Comparison of ENCODE assay signal across 34 cellular contexts in the genomic region with DNA sequence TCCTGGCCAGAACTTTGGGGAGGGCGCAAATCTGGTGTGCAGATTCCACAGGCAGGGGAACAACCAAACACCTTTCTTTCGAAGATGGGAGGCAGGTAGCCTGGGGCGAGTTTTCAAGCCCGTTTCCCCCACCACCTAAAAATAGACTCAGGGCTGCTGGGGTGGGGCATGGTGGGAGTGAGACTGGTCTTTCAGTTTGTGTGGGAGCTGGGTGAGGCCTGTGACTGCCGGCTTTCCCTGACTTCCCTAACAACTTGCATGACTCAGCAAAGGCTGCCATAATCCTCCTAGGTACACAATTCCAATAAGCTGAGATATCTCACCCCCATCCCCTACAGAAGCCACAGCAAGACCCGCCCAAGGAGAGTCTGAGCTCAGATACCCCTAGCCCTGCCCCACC. TPM values are rescaled to one million over a fixed set of nuclear protein-coding genes. Genes with fewer than 3 reads are reported as not detected.
"Had no signal": no experiment of that assay in that cellular context is flagged by ENCODE, and none has a peak within 500 bp of the region (broad histone marks: within the 10 kb centered on the region; RNA-seq: fewer than 3 reads in every experiment).

No MANE protein-coding gene starts in this region.

- ATAC-seq: activated CD4-positive, alpha-beta T cell treated with anti-CD3 and anti-CD28 coated beads for 36 hours; body of pancreas; left cardiac atrium; left ventricle myocardium superior; T-helper 17 cell; upper lobe of right lung had no signal

- H3K27ac Mint-ChIP-seq: activated CD4-positive, alpha-beta T cell treated with anti-CD3 and anti-CD28 coated beads for 36 hours; activated naive CD4-positive, alpha-beta T cell treated with anti-CD3 and anti-CD28 coated beads for 36 hours; activated naive CD8-positive, alpha-beta T cell treated with anti-CD3 and anti-CD28 coated beads for 36 hours; nephron progenitor cell; T-helper 17 cell had no signal

- H3K27me3 Mint-ChIP-seq: T-helper 17 cell had no signal

- H3K4me1 Mint-ChIP-seq: activated CD4-positive, alpha-beta T cell treated with anti-CD3 and anti-CD28 coated beads for 36 hours; naive B cell; nephron progenitor cell; T-helper 17 cell had no signal

- H3K4me3 Mint-ChIP-seq: activated CD4-positive, alpha-beta T cell treated with anti-CD3 and anti-CD28 coated beads for 36 hours; activated naive CD4-positive, alpha-beta T cell treated with anti-CD3 and anti-CD28 coated beads for 36 hours; activated naive CD8-positive, alpha-beta T cell treated with anti-CD3 and anti-CD28 coated beads for 36 hours; nephron progenitor cell; T-helper 17 cell had no signal

- DNase-seq: activated CD4-positive, alpha-beta T cell treated with anti-CD3 and anti-CD28 coated beads for 36 hours; activated CD4-positive, alpha-beta T cell treated with anti-CD3 and anti-CD28 coated beads, Interleukin-2, amount 50 U/mL, for 4 hours; activated CD4-positive, CD25-positive, alpha-beta regulatory T cell; activated effector memory CD4-positive, alpha-beta T cell treated with Interleukin-2 at 50 U/mL for 16 hours; activated naive CD4-positive, alpha-beta T cell treated with anti-CD3 and anti-CD28 coated beads for 36 hours; activated naive CD8-positive, alpha-beta T cell treated with anti-CD3 and anti-CD28 coated beads for 36 hours; activated T-cell treated with anti-CD3 and anti-CD28 coated beads for 4 hours; adrenal gland; aorta; body of pancreas; dorsolateral prefrontal cortex; effector memory CD4-positive, alpha-beta T cell; foreskin fibroblast; head of caudate nucleus; hippocampal formation; left cardiac atrium; left ventricle myocardium superior; naive B cell; nephron progenitor cell; ovary; retina; sigmoid colon; stimulated activated CD4-positive, alpha-beta T cell treated with anti-CD3 and anti-CD28 coated beads, Interleukin-1b, Interleukin-23, amount 100 ng/mL, for 48 hours; stimulated activated naive CD4-positive, alpha-beta T cell; T-helper 17 cell; T1000; tibial artery; upper lobe of right lung had no signal

RNA-seq across cellular contexts. Expression of a gene that starts 4.3 kb away (rescaled TPM):
- total RNA-seq: activated CD4-positive, alpha-beta T cell treated with anti-CD3 and anti-CD28 coated beads for 36 hours; activated naive CD4-positive, alpha-beta T cell treated with anti-CD3 and anti-CD28 coated beads for 36 hours; activated naive CD8-positive, alpha-beta T cell treated with anti-CD3 and anti-CD28 coated beads for 36 hours; adrenal gland; aorta; body of pancreas; cardiac septum; cerebellum; left cardiac atrium; left ventricle myocardium superior; lung microvascular endothelial cell; ovary; prostate gland; sigmoid colon; smooth muscle cell; suprapubic skin; upper lobe of right lung had no signal

RNA-seq across cellular contexts. Expression of a gene that starts 18.4 kb away (rescaled TPM):
- total RNA-seq: activated CD4-positive, alpha-beta T cell treated with anti-CD3 and anti-CD28 coated beads for 36 hours; activated naive CD4-positive, alpha-beta T cell treated with anti-CD3 and anti-CD28 coated beads for 36 hours; activated naive CD8-positive, alpha-beta T cell treated with anti-CD3 and anti-CD28 coated beads for 36 hours; adrenal gland; aorta; body of pancreas; cardiac septum; cerebellum; left cardiac atrium; left ventricle myocardium superior; lung microvascular endothelial cell; ovary; prostate gland; smooth muscle cell; suprapubic skin; T-helper 17 cell; upper lobe of right lung had no signal

RNA-seq across cellular contexts. Expression of a gene that starts 39.6 kb away (rescaled TPM):
- total RNA-seq: activated CD4-positive, alpha-beta T cell treated with anti-CD3 and anti-CD28 coated beads for 36 hours; activated naive CD4-positive, alpha-beta T cell treated with anti-CD3 and anti-CD28 coated beads for 36 hours; activated naive CD8-positive, alpha-beta T cell treated with anti-CD3 and anti-CD28 coated beads for 36 hours; adrenal gland; aorta; body of pancreas; cardiac septum; cerebellum; dorsolateral prefrontal cortex; left cardiac atrium; left ventricle myocardium superior; lung microvascular endothelial cell; ovary; prostate gland; sigmoid colon; smooth muscle cell; suprapubic skin; T-helper 17 cell; upper lobe of right lung had no signal
